Comparison of ENCODE assay signal across 17 cellular contexts in genomic region chr10:101029520-101030309, GRCh38. TPM values are rescaled to one million over a fixed set of nuclear protein-coding genes. Genes with fewer than 3 reads are reported as not detected.
A peak's percentile ranks its signal among the peaks of the same experiment; 100 is the strongest.
DNase-seq lines count a peak whose midpoint lies in the region; ATAC-seq and TF ChIP-seq lines count a peak whose summit lies in the region.
"Had no signal": no experiment of that assay in that cellular context is flagged by ENCODE, and none has a peak within 500 bp of the region (broad histone marks: within the 10 kb centered on the region; RNA-seq: fewer than 3 reads in every experiment).

No MANE protein-coding gene starts in this region.

- POLR2A ChIA-PET in CD8-positive, alpha-beta memory T cell (lab: Charles Lee), result interaction anchor here (1.6 to 1.9 kb wide), 2 partner anchors 11 to 31 kb away, joined by 4 read pairs; no protein-coding TSS in a partner anchor

- H3K27me3 Mint-ChIP-seq in CD8-positive, alpha-beta memory T cell, result peaks cover 3 to 5% of the 10 kb centered on the region in 2 donors
- peaks cover 7% of the 10 kb centered on the region for H3K27me3 Mint-ChIP-seq in activated T-cell treated with anti-CD3 and anti-CD28 coated beads, Interleukin-2, amount 50 U/mL, for 72 hours (ENCODE audit: low read depth)
- H3K27me3 Mint-ChIP-seq: activated naive CD4-positive, alpha-beta T cell treated with anti-CD3 and anti-CD28 coated beads, Interleukin-2, amount 50 U/mL, for 24 hours had no signal

- H3K27me3 ChIP-seq in CD8-positive, alpha-beta memory T cell (ENCODE audit: insufficient read depth, low read length, poor library complexity, severe bottlenecking), result no peaks in the 10 kb centered on the region
- H3K27me3 ChIP-seq: heart left ventricle had no signal

- no peaks in the 10 kb centered on the region for H3K9me3 ChIP-seq in CD8-positive, alpha-beta memory T cell (ENCODE audit: low read length)
- H3K9me3 ChIP-seq: heart left ventricle, prostate gland had no signal

- ATAC-seq in activated T-cell treated with anti-CD3 and anti-CD28 coated beads, Interleukin-2, amount 50 U/mL, for 72 hours (replicated peaks in 1 of 2), result no peak
- ATAC-seq: heart left ventricle; stimulated activated naive CD8-positive, alpha-beta T cell treated with anti-CD3 and anti-CD28 coated beads, Interleukin-15, Interleukin-2, amounts not matched to agents 100 U/mL and 50 U/mL, for 24 hours had no signal

- H3K36me3 ChIP-seq in CD8-positive, alpha-beta memory T cell (ENCODE audit: insufficient read depth, low read length), result no peaks in the 10 kb centered on the region
- H3K36me3 ChIP-seq: prostate gland had no signal

- H3K36me3 Mint-ChIP-seq in CD8-positive, alpha-beta memory T cell, result peaks cover 0 to 21% (median 0%) of the 10 kb centered on the region in 3 donors
- H3K36me3 Mint-ChIP-seq in activated T-cell treated with anti-CD3 and anti-CD28 coated beads, Interleukin-2, amount 50 U/mL, for 72 hours (ENCODE audit: insufficient read depth in 2 of 2), result no peaks in the 10 kb centered on the region
- H3K36me3 Mint-ChIP-seq: activated naive CD4-positive, alpha-beta T cell treated with anti-CD3 and anti-CD28 coated beads, Interleukin-2, amount 50 U/mL, for 24 hours; mesothelial cell of epicardium had no signal

- peaks cover 18 to 25% (median 22%) of the 10 kb centered on the region in 3 donors for H3K4me1 Mint-ChIP-seq in CD8-positive, alpha-beta memory T cell
- H3K4me1 Mint-ChIP-seq in activated T-cell treated with anti-CD3 and anti-CD28 coated beads, Interleukin-2, amount 50 U/mL, for 72 hours (ENCODE audit: low read depth), result peaks cover 18% of the 10 kb centered on the region

- H3K4me3 ChIP-seq in CD8-positive, alpha-beta memory T cell (ENCODE audit: low read length), result no peak overlapping the region
- no peak overlapping the region for H3K4me3 ChIP-seq in HFF-Myc (replicated peaks; ENCODE audit: low read depth, low read length)
- no peak overlapping the region for H3K4me3 ChIP-seq in cardiac fibroblast (replicated peaks in 1 of 2; ENCODE audit: low read depth in 2 of 2, low read length in 2 of 2)

- peak overlapping the region in 4 of 7 donors; percentile 35 to 52 (median 46) for H3K4me3 Mint-ChIP-seq in CD8-positive, alpha-beta memory T cell
- H3K4me3 Mint-ChIP-seq in activated T-cell treated with anti-CD3 and anti-CD28 coated beads, Interleukin-2, amount 50 U/mL, for 72 hours, result no peak overlapping the region
- H3K4me3 Mint-ChIP-seq: mesothelial cell of epicardium had no signal

- peaks cover 15% of the 10 kb centered on the region for H3K4me1 ChIP-seq in CD8-positive, alpha-beta memory T cell (ENCODE audit: insufficient read depth, low read length)

- no peaks in the 10 kb centered on the region for H3K9me3 Mint-ChIP-seq in CD8-positive, alpha-beta memory T cell
- no peaks in the 10 kb centered on the region for H3K9me3 Mint-ChIP-seq in activated T-cell treated with anti-CD3 and anti-CD28 coated beads, Interleukin-2, amount 50 U/mL, for 72 hours
- H3K9me3 Mint-ChIP-seq: activated naive CD4-positive, alpha-beta T cell treated with anti-CD3 and anti-CD28 coated beads, Interleukin-2, amount 50 U/mL, for 24 hours; mesothelial cell of epicardium had no signal

- TF ChIP-seq CTCF in HFF-Myc (IDR thresholded peaks at IDR 0.05; ENCODE audit: low read depth, low read length, missing control alignments), result peak; percentile 18
- peak; percentile 17 for TF ChIP-seq CTCF in cardiac fibroblast (IDR thresholded peaks at IDR 0.05; ENCODE audit: low read depth, low read length)

- DNase-seq in CD8-positive, alpha-beta memory T cell, result no peak
- no peak for DNase-seq in HFF-Myc (ENCODE audit: extremely low read depth, low read depth)
- no peak for DNase-seq in cardiac fibroblast (ENCODE audit: low read depth in 2 of 2)
- peak; percentile 89 for DNase-seq in left kidney (ENCODE audit: low read depth, low spot score)
- DNase-seq in activated T-cell treated with anti-CD3 and anti-CD28 coated beads, Interleukin-2, amount 50 U/mL, for 72 hours, result no peak
- no peak for DNase-seq in DMS79 treated with DMSO at 0.1 percent for 48 hours (lab: John Stamatoyannopoulos, UW)
- DNase-seq in NCI-H2196 (lab: John Stamatoyannopoulos, UW; ENCODE audit: unreplicated experiment), result no peak
- DNase-seq in stimulated activated CD4-positive, alpha-beta T cell treated with anti-CD3 and anti-CD28 coated beads, Interleukin-4, amount 100 ng/mL, for 1 hour, result no peak
- DNase-seq: heart left ventricle; KG1; NCI-H187 treated with DMSO at 0.1 percent for 48 hours; OCI-M1; stimulated activated CD4-positive, alpha-beta T cell treated with anti-CD3 and anti-CD28 coated beads, Interleukin-2, amount 100 ng/mL, for 48 hours; stimulated activated naive CD8-positive, alpha-beta T cell treated with anti-CD3 and anti-CD28 coated beads, Interleukin-15, Interleukin-2, amounts not matched to agents 100 U/mL and 50 U/mL, for 24 hours had no signal

- CTCF ChIA-PET in CD8-positive, alpha-beta memory T cell (lab: Charles Lee), result interaction anchor here (0.7 to 6.4 kb wide), 13 partner anchors 11 to 118 kb away, joined by 3 to 54 read pairs (median 5); no protein-coding TSS in a partner anchor

- H3K27ac ChIP-seq in CD8-positive, alpha-beta memory T cell (ENCODE audit: low read depth, low read length), result no peak overlapping the region
- H3K27ac ChIP-seq: prostate gland had no signal

- H3K27ac Mint-ChIP-seq in CD8-positive, alpha-beta memory T cell, result no peak overlapping the region
- H3K27ac Mint-ChIP-seq in activated T-cell treated with anti-CD3 and anti-CD28 coated beads, Interleukin-2, amount 50 U/mL, for 72 hours, result no peak overlapping the region
- H3K27ac Mint-ChIP-seq: activated naive CD4-positive, alpha-beta T cell treated with anti-CD3 and anti-CD28 coated beads, Interleukin-2, amount 50 U/mL, for 24 hours; mesothelial cell of epicardium had no signal

RNA-seq across cellular contexts. Expression of gene PDZD7, which starts 1.2 kb away (rescaled TPM):
- under 1 TPM; 0.31 to 0.33 TPM for total RNA-seq in CD8-positive, alpha-beta memory T cell
- polyA plus RNA-seq in CD8-positive, alpha-beta memory T cell, result 0.23 TPM
- under 1 TPM; 0.12 to 0.44 TPM for total RNA-seq in activated T-cell treated with anti-CD3 and anti-CD28 coated beads, Interleukin-2, amount 50 U/mL, for 72 hours

RNA-seq across cellular contexts. Expression of gene SFXN3, which starts 1.3 kb away (rescaled TPM):
- 10 to 100 TPM; 25.2 to 26.5 TPM for total RNA-seq in CD8-positive, alpha-beta memory T cell
- polyA plus RNA-seq in CD8-positive, alpha-beta memory T cell, result 17.6 TPM
- total RNA-seq in activated T-cell treated with anti-CD3 and anti-CD28 coated beads, Interleukin-2, amount 50 U/mL, for 72 hours, result 10 to 100 TPM; 23.5 to 24.2 TPM

RNA-seq across cellular contexts. Expression of gene LZTS2, which starts 30.1 kb away (rescaled TPM):
- total RNA-seq in CD8-positive, alpha-beta memory T cell, result 10 to 100 TPM; 10.9 to 11.5 TPM
- polyA plus RNA-seq in CD8-positive, alpha-beta memory T cell, result 19.7 TPM
- 10 to 100 TPM; 12.0 to 14.1 TPM for total RNA-seq in activated T-cell treated with anti-CD3 and anti-CD28 coated beads, Interleukin-2, amount 50 U/mL, for 72 hours

RNA-seq across cellular contexts. Expression of gene KAZALD1, which starts 32.1 kb away (rescaled TPM):
- under 1 TPM; 0.18 to 0.20 TPM for total RNA-seq in CD8-positive, alpha-beta memory T cell
- not detected for polyA plus RNA-seq in CD8-positive, alpha-beta memory T cell
- under 1 TPM; 0.49 to 0.53 TPM for total RNA-seq in activated T-cell treated with anti-CD3 and anti-CD28 coated beads, Interleukin-2, amount 50 U/mL, for 72 hours

RNA-seq across cellular contexts. Expression of gene TWNK, which starts 42.4 kb away (rescaled TPM):
- 10 to 100 TPM; 40.6 to 44.3 TPM for total RNA-seq in CD8-positive, alpha-beta memory T cell
- 8.2 TPM for polyA plus RNA-seq in CD8-positive, alpha-beta memory T cell
- total RNA-seq in activated T-cell treated with anti-CD3 and anti-CD28 coated beads, Interleukin-2, amount 50 U/mL, for 72 hours, result 10 to 100 TPM; 12.0 to 12.3 TPM

Comparison
In these comparisons a context has a peak if more than half of its experiments do, and no peak if none do; other contexts are left out.
1. H3K4me3 Mint-ChIP-seq: peak in CD8-positive, alpha-beta memory T cell (4 of 7); none in activated T-cell treated with anti-CD3 and anti-CD28 coated beads, Interleukin-2, amount 50 U/mL, for 72 hours (0 of 2).